Comparison of ENCODE assay signal across 8 cellular contexts in the genomic region with DNA sequence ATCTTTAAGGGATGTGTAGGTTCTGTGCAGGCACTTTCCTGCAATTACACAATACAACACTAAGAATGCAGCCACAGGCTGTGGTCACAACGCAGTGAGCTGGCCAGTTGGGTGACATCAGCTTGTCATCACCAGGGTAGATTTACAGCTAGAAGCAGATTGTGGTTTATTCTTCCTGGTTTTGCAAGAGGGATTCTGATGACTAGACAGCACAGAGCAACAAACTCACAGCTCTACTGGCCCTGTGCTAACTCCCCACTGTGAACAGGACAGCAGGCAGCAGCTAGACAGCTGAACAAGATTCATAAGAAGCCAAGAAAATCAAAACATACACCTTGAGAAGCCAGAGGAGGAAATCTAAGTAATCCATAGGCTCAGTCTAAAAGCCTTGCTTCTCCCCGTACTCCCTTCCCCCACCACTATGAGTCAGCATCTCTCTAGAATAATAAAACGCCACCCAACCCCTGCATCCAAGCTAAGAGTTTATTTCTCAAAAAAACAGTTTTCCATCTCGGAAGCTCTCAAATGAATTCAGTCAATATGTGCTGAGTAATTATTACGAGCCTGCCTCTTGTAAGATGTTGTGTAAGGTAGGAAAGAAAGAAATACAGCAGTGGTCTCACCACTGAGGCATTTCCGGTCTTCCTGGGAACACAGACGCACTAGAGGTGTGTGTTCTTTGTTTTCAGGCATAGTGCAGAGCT.
DNase-seq lines count a peak whose midpoint lies in the region; ATAC-seq and TF ChIP-seq lines count a peak whose summit lies in the region.

No MANE protein-coding gene starts in this region.

- peak overlapping the region; percentile 53 for H2AFZ ChIP-seq in DND-41 (ENCODE audit: low read depth, low read length)

- no peak overlapping the region for H3K4me3 Mint-ChIP-seq in activated CD8-positive, alpha-beta T cell treated with anti-CD3 and anti-CD28 coated beads for 36 hours

- H3K27me3 ChIP-seq in DND-41 (ENCODE audit: insufficient read depth, low read length, poor library complexity) = no peaks in the 10 kb centered on the region

- H3K27ac Mint-ChIP-seq in activated CD8-positive, alpha-beta T cell treated with anti-CD3 and anti-CD28 coated beads for 36 hours = peak overlapping the region; percentile 67

- no peaks in the 10 kb centered on the region for H3K27me3 Mint-ChIP-seq in activated CD8-positive, alpha-beta T cell treated with anti-CD3 and anti-CD28 coated beads for 36 hours

- H3K4me3 ChIP-seq in DND-41 (ENCODE audit: low read depth in 1 of 2, low read length in 2 of 2) = peak overlapping the region in 1 of 2 experiments; percentile 33; a peak in 2 of 4 replicates

- H3K36me3 Mint-ChIP-seq in activated CD8-positive, alpha-beta T cell treated with anti-CD3 and anti-CD28 coated beads for 36 hours (ENCODE audit: low read depth) = peaks cover 24% of the 10 kb centered on the region

- peaks cover 26% of the 10 kb centered on the region for H3K4me1 ChIP-seq in DND-41 (ENCODE audit: insufficient read depth, low read length)

- peak overlapping the region; percentile 30 for H3K9ac ChIP-seq in DND-41 (ENCODE audit: low read depth, low read length)

- H4K20me1 ChIP-seq in DND-41 (ENCODE audit: insufficient read depth, low read length) = no peaks in the 10 kb centered on the region

- POLR2A ChIA-PET in activated CD8-positive, alpha-beta T cell treated with anti-CD3 and anti-CD28 coated beads for 36 hours (lab: Charles Lee) = no interaction called here

- ATAC-seq in DND-41 (ENCODE audit: insufficient read depth, low read depth) = peak; percentile 91
- peak; percentile 84 for ATAC-seq in GM21717 (IDR thresholded peaks at IDR 0.05; ENCODE audit: unreplicated experiment)
- peak; percentile 93 for ATAC-seq in activated CD8-positive, alpha-beta T cell treated with anti-CD3 and anti-CD28 coated beads for 36 hours

- TF ChIP-seq CTCF in DND-41 (IDR thresholded peaks at IDR 0.05; ENCODE audit: borderline replicate concordance, extremely low read depth, low read length, poor library complexity, severe bottlenecking) = peak; percentile 36
- no peak for TF ChIP-seq CTCF in activated CD8-positive, alpha-beta T cell treated with anti-CD3 and anti-CD28 coated beads for 36 hours (IDR thresholded peaks at IDR 0.05)

- peaks cover 12% of the 10 kb centered on the region for H3K4me1 Mint-ChIP-seq in activated CD8-positive, alpha-beta T cell treated with anti-CD3 and anti-CD28 coated beads for 36 hours (ENCODE audit: low read depth)

- H3K79me2 ChIP-seq in DND-41 (ENCODE audit: insufficient read depth, low read length) = no peaks in the 10 kb centered on the region

- H3K36me3 ChIP-seq in DND-41 (ENCODE audit: insufficient read depth, low read length) = no peaks in the 10 kb centered on the region; the same call in 1 of the 2 replicates

- peak; percentile 70 for DNase-seq in DND-41
- DNase-seq in Kasumi-1 (lab: John Stamatoyannopoulos, UW) = peak; percentile 97 to 98
- peak; percentile 69 for DNase-seq in activated CD8-positive, alpha-beta T cell treated with anti-CD3 and anti-CD28 coated beads for 36 hours
- DNase-seq in globus pallidus (ENCODE audit: low spot score) = peak; percentile 63
- DNase-seq in occipital lobe (lab: John Stamatoyannopoulos, UW) = peak; percentile 60
- DNase-seq in NCI-H1694 (lab: John Stamatoyannopoulos, UW) = no peak
- DNase-seq in NCI-H345 (lab: John Stamatoyannopoulos, UW) = no peak

- H3K27ac ChIP-seq in DND-41 (ENCODE audit: low read length) = peak overlapping the region; percentile 74

- CTCF ChIA-PET in activated CD8-positive, alpha-beta T cell treated with anti-CD3 and anti-CD28 coated beads for 36 hours (lab: Charles Lee) = no interaction called here

- peak overlapping the region; percentile 50 for H3K4me2 ChIP-seq in DND-41 (ENCODE audit: insufficient read depth, low read length)

- no peaks in the 10 kb centered on the region for H3K9me3 Mint-ChIP-seq in activated CD8-positive, alpha-beta T cell treated with anti-CD3 and anti-CD28 coated beads for 36 hours

- H3K9me3 ChIP-seq in DND-41 (ENCODE audit: insufficient read depth, low read length, severe bottlenecking) = no peaks in the 10 kb centered on the region

- intact Hi-C loops in activated CD8-positive, alpha-beta T cell treated with anti-CD3 and anti-CD28 coated beads for 36 hours (cut with micrococcal nuclease) = no loop called here

Comparison
In these comparisons a context has a peak if more than half of its experiments do, and no peak if none do; other contexts are left out.
1. DNase-seq: peak in DND-41 (single experiment), Kasumi-1 (2 of 2), activated CD8-positive, alpha-beta T cell treated with anti-CD3 and anti-CD28 coated beads for 36 hours (single experiment), globus pallidus (single experiment) and occipital lobe (single experiment); none in NCI-H1694 (single experiment) and NCI-H345 (single experiment).
2. Peak in every context shown above with its lines, with median percentiles within 50 percentile points of each other: ATAC-seq.